ENCODE assay signal across 1 cellular context in the genomic region with DNA sequence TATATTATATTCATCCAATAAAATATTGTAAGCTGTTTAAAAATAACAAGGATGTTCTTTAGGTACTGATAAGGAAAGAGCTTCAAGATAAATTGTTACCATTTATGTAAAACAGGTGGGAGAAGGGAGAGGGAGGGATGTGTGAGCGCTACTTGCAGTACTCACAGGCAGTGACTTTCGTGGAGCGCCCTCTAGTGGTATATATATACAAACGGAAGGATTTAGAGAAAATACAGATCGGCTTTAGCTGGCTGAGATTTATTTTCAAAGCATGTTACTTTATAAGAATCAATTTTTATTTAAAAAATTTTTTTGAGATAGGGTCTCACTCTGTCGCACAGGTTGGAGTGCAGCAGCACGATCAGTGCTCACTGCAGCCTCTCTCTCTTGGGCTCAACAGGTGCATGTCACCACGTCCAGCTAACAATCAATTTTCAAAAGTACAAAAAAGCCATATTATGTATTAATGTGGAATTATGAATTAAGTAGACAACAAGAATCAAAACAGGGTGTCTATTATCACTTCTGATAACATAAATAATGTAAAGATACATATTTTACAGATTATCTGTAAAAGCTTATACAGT.
TF ChIP-seq lines count a peak whose summit lies in the region.

No MANE protein-coding gene starts in this region.

TF ChIP-seq in GM12878, 131 proteins besides CTCF, POLR2A, EP300 and RAD21:
- TF ChIP-seq KLF5 (IDR thresholded peaks at IDR 0.05; ENCODE audit: partially characterized antibody) (no peak), SIN3A (IDR thresholded peaks at IDR 0.05; ENCODE audit: low read depth, low read length) (no peak), CBX5 (IDR thresholded peaks at IDR 0.05; ENCODE audit: low read depth) (no peak), HDGF (IDR thresholded peaks at IDR 0.05) (no peak), RAD51 (IDR thresholded peaks at IDR 0.05) (no peak), BHLHE40 (IDR thresholded peaks at IDR 0.05; ENCODE audit: borderline replicate concordance in 1 of 2, low read depth in 2 of 2, low read length in 1 of 2) (no peak), PML (IDR thresholded peaks at IDR 0.05; ENCODE audit: low read length) (no peak), RB1 (IDR thresholded peaks at IDR 0.05; ENCODE audit: borderline replicate concordance) (no peak), DPF2 (IDR thresholded peaks at IDR 0.05) (no peak)
- TF ChIP-seq, protein P1, sequence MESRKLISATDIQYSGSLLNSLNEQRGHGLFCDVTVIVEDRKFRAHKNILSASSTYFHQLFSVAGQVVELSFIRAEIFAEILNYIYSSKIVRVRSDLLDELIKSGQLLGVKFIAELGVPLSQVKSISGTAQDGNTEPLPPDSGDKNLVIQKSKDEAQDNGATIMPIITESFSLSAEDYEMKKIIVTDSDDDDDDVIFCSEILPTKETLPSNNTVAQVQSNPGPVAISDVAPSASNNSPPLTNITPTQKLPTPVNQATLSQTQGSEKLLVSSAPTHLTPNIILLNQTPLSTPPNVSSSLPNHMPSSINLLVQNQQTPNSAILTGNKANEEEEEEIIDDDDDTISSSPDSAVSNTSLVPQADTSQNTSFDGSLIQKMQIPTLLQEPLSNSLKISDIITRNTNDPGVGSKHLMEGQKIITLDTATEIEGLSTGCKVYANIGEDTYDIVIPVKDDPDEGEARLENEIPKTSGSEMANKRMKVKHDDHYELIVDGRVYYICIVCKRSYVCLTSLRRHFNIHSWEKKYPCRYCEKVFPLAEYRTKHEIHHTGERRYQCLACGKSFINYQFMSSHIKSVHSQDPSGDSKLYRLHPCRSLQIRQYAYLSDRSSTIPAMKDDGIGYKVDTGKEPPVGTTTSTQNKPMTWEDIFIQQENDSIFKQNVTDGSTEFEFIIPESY (IDR thresholded peaks at IDR 0.05) = no peak
